ENCODE assay signal across 19 cellular contexts in genomic region chr14:97282644-97283403, GRCh38.
DNase-seq lines count a peak whose midpoint lies in the region; ATAC-seq lines count a peak whose summit lies in the region.
"Had no signal": no experiment of that assay in that cellular context is flagged by ENCODE, and none has a peak within 500 bp of the region (broad histone marks: within the 10 kb centered on the region; RNA-seq: fewer than 3 reads in every experiment).

No MANE protein-coding gene starts in this region.

- no peak for DNase-seq in activated naive CD8-positive, alpha-beta T cell treated with anti-CD3 and anti-CD28 coated beads, Interleukin-2, amount 50 U/mL, for 24 hours
- DNase-seq in activated naive CD8-positive, alpha-beta T cell treated with anti-CD3 and anti-CD28 coated beads for 36 hours: no peak
- peak; percentile 24 for DNase-seq in NCI-H1048 (lab: John Stamatoyannopoulos, UW)
- no peak for DNase-seq in T-helper 17 cell
- DNase-seq in anterior cingulate cortex (lab: John Stamatoyannopoulos, UW): no peak
- no peak for DNase-seq in islet precursor cell
- DNase-seq: CD4-positive, alpha-beta T cell; Kasumi-1; MV-4-11; NCI-H1105 treated with DMSO at 0.1 percent for 48 hours; NCI-H2029; NCI-H446; NCI-H524 treated with DMSO at 0.1 percent for 48 hours; SHP77; SW 1271 had no signal

- H3K9me3 ChIP-seq in T-helper 17 cell (ENCODE audit: control insufficient read depth, low read length, poor library complexity, severe bottlenecking): no peaks in the 10 kb centered on the region
- H3K9me3 ChIP-seq: BLaER1 treated with 17β-estradiol and CSF1 and Interleukin-3, amounts not matched to agents 10 nM and 100 nM had no signal

- H3K27me3 Mint-ChIP-seq in activated naive CD8-positive, alpha-beta T cell treated with anti-CD3 and anti-CD28 coated beads, Interleukin-2, amount 50 U/mL, for 24 hours: peaks cover 4% of the 10 kb centered on the region
- H3K27me3 Mint-ChIP-seq in activated naive CD8-positive, alpha-beta T cell treated with anti-CD3 and anti-CD28 coated beads for 36 hours: peaks cover 4% of the 10 kb centered on the region
- H3K27me3 Mint-ChIP-seq in T-helper 17 cell: peaks cover 15% of the 10 kb centered on the region
- H3K27me3 Mint-ChIP-seq: CD4-positive, alpha-beta T cell had no signal

- no peak overlapping the region for H3K4me3 Mint-ChIP-seq in activated naive CD8-positive, alpha-beta T cell treated with anti-CD3 and anti-CD28 coated beads, Interleukin-2, amount 50 U/mL, for 24 hours
- no peak overlapping the region for H3K4me3 Mint-ChIP-seq in activated naive CD8-positive, alpha-beta T cell treated with anti-CD3 and anti-CD28 coated beads for 36 hours
- H3K4me3 Mint-ChIP-seq in T-helper 17 cell: no peak overlapping the region
- H3K4me3 Mint-ChIP-seq: CD4-positive, alpha-beta T cell had no signal

- H3K36me3 Mint-ChIP-seq in activated naive CD8-positive, alpha-beta T cell treated with anti-CD3 and anti-CD28 coated beads, Interleukin-2, amount 50 U/mL, for 24 hours (ENCODE audit: low read depth): no peaks in the 10 kb centered on the region
- no peaks in the 10 kb centered on the region for H3K36me3 Mint-ChIP-seq in activated naive CD8-positive, alpha-beta T cell treated with anti-CD3 and anti-CD28 coated beads for 36 hours
- peaks cover 4% of the 10 kb centered on the region for H3K36me3 Mint-ChIP-seq in T-helper 17 cell (ENCODE audit: low read depth)

- H3K9me3 Mint-ChIP-seq in activated naive CD8-positive, alpha-beta T cell treated with anti-CD3 and anti-CD28 coated beads, Interleukin-2, amount 50 U/mL, for 24 hours: no peaks in the 10 kb centered on the region
- H3K9me3 Mint-ChIP-seq in activated naive CD8-positive, alpha-beta T cell treated with anti-CD3 and anti-CD28 coated beads for 36 hours: no peaks in the 10 kb centered on the region
- H3K9me3 Mint-ChIP-seq: CD4-positive, alpha-beta T cell had no signal

- peak; percentile 35 for ATAC-seq in activated naive CD8-positive, alpha-beta T cell treated with anti-CD3 and anti-CD28 coated beads, Interleukin-2, amount 50 U/mL, for 24 hours
- ATAC-seq in T-helper 17 cell (no peak), GM21447 (IDR thresholded peaks at IDR 0.05; ENCODE audit: unreplicated experiment) (no peak)
- ATAC-seq: HepG2, Panc1 had no signal

- peaks cover 6% of the 10 kb centered on the region for H3K4me1 Mint-ChIP-seq in activated naive CD8-positive, alpha-beta T cell treated with anti-CD3 and anti-CD28 coated beads, Interleukin-2, amount 50 U/mL, for 24 hours
- no peaks in the 10 kb centered on the region for H3K4me1 Mint-ChIP-seq in activated naive CD8-positive, alpha-beta T cell treated with anti-CD3 and anti-CD28 coated beads for 36 hours
- H3K4me1 Mint-ChIP-seq in T-helper 17 cell: peaks cover 11% of the 10 kb centered on the region

- no peak overlapping the region for H3K27ac Mint-ChIP-seq in activated naive CD8-positive, alpha-beta T cell treated with anti-CD3 and anti-CD28 coated beads, Interleukin-2, amount 50 U/mL, for 24 hours
- no peak overlapping the region for H3K27ac Mint-ChIP-seq in activated naive CD8-positive, alpha-beta T cell treated with anti-CD3 and anti-CD28 coated beads for 36 hours
- peak overlapping the region; percentile 24 for H3K27ac Mint-ChIP-seq in T-helper 17 cell
- H3K27ac Mint-ChIP-seq: CD4-positive, alpha-beta T cell had no signal
